ENCODE assay signal across 8 cellular contexts in the genomic region with DNA sequence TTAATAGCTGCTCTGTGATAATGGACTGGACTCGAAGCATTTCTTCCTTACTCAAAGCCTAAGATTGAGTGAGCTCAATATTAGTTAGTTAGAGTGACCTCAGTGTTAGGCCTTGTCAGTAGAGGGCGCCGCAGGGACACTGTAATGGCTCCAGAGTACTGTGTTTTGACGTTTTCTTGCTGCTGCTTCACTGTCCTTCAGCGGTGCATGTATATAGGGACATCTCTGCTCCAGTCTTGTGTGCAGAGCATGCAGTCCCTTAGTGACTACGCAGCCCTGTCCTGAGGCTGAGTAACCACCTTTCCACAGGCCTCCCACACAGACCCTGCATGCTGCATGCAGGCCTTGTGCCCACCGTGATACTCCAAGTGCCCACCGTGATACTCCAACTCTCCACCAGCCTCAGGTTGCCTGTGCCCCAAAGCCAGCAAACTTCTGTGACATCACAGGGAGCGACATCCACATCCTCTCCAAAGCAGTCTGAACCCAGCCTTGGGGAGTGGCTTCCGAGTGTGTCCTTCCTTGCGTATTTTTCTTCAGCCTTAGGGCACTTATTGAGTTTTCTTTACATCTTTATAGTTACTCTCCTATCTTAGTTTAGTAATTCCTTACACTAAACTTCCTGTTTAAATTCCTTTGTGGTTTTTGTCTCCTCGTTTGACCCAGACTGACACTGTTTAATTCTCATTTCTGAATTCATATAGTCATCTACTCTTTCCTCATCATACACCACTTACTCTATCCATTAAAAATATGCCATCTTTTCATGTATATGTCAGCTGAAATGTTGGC.
A peak's percentile ranks its signal among the peaks of the same experiment; 100 is the strongest.
DNase-seq lines count a peak whose midpoint lies in the region; ATAC-seq and TF ChIP-seq lines count a peak whose summit lies in the region.

No MANE protein-coding gene starts in this region.

- no peaks in the 10 kb centered on the region for H4K20me1 ChIP-seq in Loucy (ENCODE audit: insufficient read depth, low read length, poor library complexity, severe bottlenecking)

- H3K27me3 ChIP-seq in BJ (ENCODE audit: control insufficient read depth, insufficient read depth, low read length) (no peaks in the 10 kb centered on the region), Loucy (ENCODE audit: insufficient read depth, low read length, poor library complexity, severe bottlenecking) (no peaks in the 10 kb centered on the region)

- DNase-seq in BJ (ENCODE audit: low read depth) (no peak), RPMI8226 (peak; percentile 78), left cardiac atrium (peak; percentile 63), retinal pigment epithelial cell (ENCODE audit: low read depth) (no peak), cerebellar nuclear complex (lab: John Stamatoyannopoulos, UW) (no peak)
- DNase-seq in activated gamma-delta T cell treated with anti-CD3 and anti-CD28 coated beads, Interleukin-2, amount 50 U/mL, for 16 hours (ENCODE audit: low read depth): peak; percentile 4

- intact Hi-C loops in left cardiac atrium (cut with DNase I): no loop called here

- H3K36me3 ChIP-seq in BJ (ENCODE audit: control insufficient read depth, insufficient read depth, low read length) (no peaks in the 10 kb centered on the region), Loucy (ENCODE audit: insufficient read depth, low read length) (no peaks in the 10 kb centered on the region)

- CTCF ChIA-PET in BJ (lab: Yijun Ruan, JAX): interaction anchor here (0.6 to 8.7 kb wide), 22 partner anchors 9 to 866 kb away, joined by 3 to 108 read pairs (median 4); no protein-coding TSS in a partner anchor

- POLR2A ChIA-PET in BJ (lab: Charles Lee): no interaction called here

- peaks cover 42% of the 10 kb centered on the region for H3K4me1 ChIP-seq in Loucy (ENCODE audit: insufficient read depth, low read length, poor library complexity, severe bottlenecking)

- H3K79me2 ChIP-seq in Loucy (ENCODE audit: insufficient read depth, low read length): 0 out of 2 replicates have a peak, but pooled peaks cover 8% of the 10 kb centered on the region

- H3K9me3 ChIP-seq in Loucy (ENCODE audit: insufficient read depth, low read depth, low read length): no peaks in the 10 kb centered on the region

- peak overlapping the region; percentile 63 for H3K4me2 ChIP-seq in Loucy (ENCODE audit: low read depth, low read length, poor library complexity, severe bottlenecking)

- no peak overlapping the region for H3K9ac ChIP-seq in Loucy (ENCODE audit: low read depth, low read length, poor library complexity, severe bottlenecking)

- peak; percentile 78 for TF ChIP-seq CTCF in BJ (IDR thresholded peaks at IDR 0.05; ENCODE audit: insufficient read depth, low read depth, low read length)
- TF ChIP-seq CTCF in Loucy (conservative IDR thresholded peaks at IDR 0.05; ENCODE audit: low read length): peak; percentile 90
- peak; percentile 68 for TF ChIP-seq CTCF in retinal pigment epithelial cell (conservative IDR thresholded peaks at IDR 0.05; ENCODE audit: low read depth, low read length)

- H3F3A ChIP-seq in Loucy (ENCODE audit: low read depth): no peaks in the 10 kb centered on the region

- no peak overlapping the region for H3K4me3 ChIP-seq in BJ (ENCODE audit: low read depth, low read length)
- peak overlapping the region; percentile 24 for H3K4me3 ChIP-seq in Loucy (ENCODE audit: low read length, poor library complexity, severe bottlenecking)
- no peak overlapping the region for H3K4me3 ChIP-seq in retinal pigment epithelial cell (ENCODE audit: low read length)

- H2AFZ ChIP-seq in Loucy (ENCODE audit: low read length): no peak overlapping the region

- ATAC-seq in GM19438 (IDR thresholded peaks at IDR 0.05; ENCODE audit: low read depth, unreplicated experiment) (peak; percentile 78), left cardiac atrium (peak; percentile 81 to 82)

- H3K9me2 ChIP-seq in Loucy (replicated peaks; ENCODE audit: low read depth, low read length): no peaks in the 10 kb centered on the region

Comparison
In these comparisons a context has a peak if more than half of its experiments do, and no peak if none do; other contexts are left out.
1. DNase-seq: peak in RPMI8226 (single experiment), activated gamma-delta T cell treated with anti-CD3 and anti-CD28 coated beads, Interleukin-2, amount 50 U/mL, for 16 hours (single experiment) and left cardiac atrium (single experiment); none in BJ (single experiment), retinal pigment epithelial cell (single experiment) and cerebellar nuclear complex (0 of 2).
2. Peak in every context shown above with its lines, with median percentiles within 50 percentile points of each other: CTCF ChIP-seq.